8 cellular contexts compared by ENCODE assay signal in genomic region chr2:47174731-47175361, GRCh38. TPM values are rescaled to one million over a fixed set of nuclear protein-coding genes. Genes with fewer than 3 reads are reported as not detected.
DNase-seq lines count a peak whose midpoint lies in the region; ATAC-seq and TF ChIP-seq lines count a peak whose summit lies in the region.

No MANE protein-coding gene starts in this region.

- H3K27me3 ChIP-seq in BJ (ENCODE audit: control insufficient read depth, insufficient read depth, low read length) (no peaks in the 10 kb centered on the region), GM23338 (ENCODE audit: insufficient read depth) (no peaks in the 10 kb centered on the region), body of pancreas (no peaks in the 10 kb centered on the region), kidney epithelial cell (ENCODE audit: control insufficient read depth, insufficient read depth, low read length) (no peaks in the 10 kb centered on the region)

- H3K4me2 ChIP-seq in GM23338: peak overlapping the region; percentile 89

- peaks cover 6% of the 10 kb centered on the region; the same call in 2 of the 3 replicates for H3K9me3 Mint-ChIP-seq in GM23338
- no peaks in the 10 kb centered on the region for H3K9me3 Mint-ChIP-seq in stimulated activated effector memory CD8-positive, alpha-beta T cell treated with anti-CD3 and anti-CD28 coated beads, Interleukin-12 subunit alpha, Interleukin-12 subunit beta, amount 100 ng/mL, for 72 hours

- peaks cover 63% of the 10 kb centered on the region for H3K4me1 Mint-ChIP-seq in GM23338
- H3K4me1 Mint-ChIP-seq in stimulated activated effector memory CD8-positive, alpha-beta T cell treated with anti-CD3 and anti-CD28 coated beads, Interleukin-12 subunit alpha, Interleukin-12 subunit beta, amount 100 ng/mL, for 72 hours: peaks cover 71% of the 10 kb centered on the region

- peaks cover 1% of the 10 kb centered on the region; the same call in 1 of the 2 replicates for H3K36me3 ChIP-seq in BJ (ENCODE audit: control insufficient read depth, insufficient read depth, low read length)
- H3K36me3 ChIP-seq in GM23338 (ENCODE audit: insufficient read depth): no peaks in the 10 kb centered on the region
- peaks cover 0 to 2% of the 10 kb centered on the region in 2 donors for H3K36me3 ChIP-seq in body of pancreas (replicated peaks in 1 of 2; ENCODE audit: insufficient read depth in 1 of 2, low read depth in 2 of 2)
- no peaks in the 10 kb centered on the region for H3K36me3 ChIP-seq in kidney epithelial cell (ENCODE audit: control insufficient read depth, insufficient read depth, low read length)

- peaks cover 63% of the 10 kb centered on the region for H3K79me2 ChIP-seq in GM23338 (replicated peaks; ENCODE audit: insufficient read depth)

- peaks cover 54% of the 10 kb centered on the region for H4K20me1 ChIP-seq in GM23338 (replicated peaks; ENCODE audit: insufficient read depth)

- TF ChIP-seq POLR2A in body of pancreas (IDR thresholded peaks at IDR 0.05): peak in 2 of 3 donors; percentile 30 to 48

- H2AFZ ChIP-seq in GM23338: no peak overlapping the region

- no peak overlapping the region for H3K27ac ChIP-seq in GM23338 (ENCODE audit: low read depth)
- peak overlapping the region; percentile 91 to 100 (median 98) for H3K27ac ChIP-seq in body of pancreas

- H3K4me3 ChIP-seq in BJ (ENCODE audit: low read depth, low read length): peak overlapping the region; percentile 93
- peak overlapping the region; percentile 94 for H3K4me3 ChIP-seq in GM23338
- peak overlapping the region; percentile 29 to 37 for H3K4me3 ChIP-seq in body of pancreas
- peak overlapping the region; percentile 83 for H3K4me3 ChIP-seq in kidney epithelial cell (ENCODE audit: low read depth, low read length)

- H3K9me3 ChIP-seq in body of pancreas: no peaks in the 10 kb centered on the region

- no peak for TF ChIP-seq CTCF in BJ (IDR thresholded peaks at IDR 0.05; ENCODE audit: insufficient read depth, low read depth, low read length)
- TF ChIP-seq CTCF in GM23338 (conservative IDR thresholded peaks at IDR 0.05; ENCODE audit: low read depth in 2 of 2): no peak
- no peak for TF ChIP-seq CTCF in body of pancreas (IDR thresholded peaks at IDR 0.05)
- TF ChIP-seq CTCF in kidney epithelial cell (IDR thresholded peaks at IDR 0.05; ENCODE audit: insufficient read depth, low read length, poor library complexity, severe bottlenecking): no peak

- H3F3A ChIP-seq in GM23338 (replicated peaks; ENCODE audit: low read depth): no peaks in the 10 kb centered on the region

- intact Hi-C loops in body of pancreas (cut with DNase I): no loop called here

- DNase-seq in BJ (ENCODE audit: low read depth): no peak
- DNase-seq in GM23338 (ENCODE audit: low spot score): peak; percentile 45
- DNase-seq in OCI-M1 (lab: John Stamatoyannopoulos, UW): peak; percentile 50
- peak; percentile 63 to 84 (median 76) for DNase-seq in body of pancreas
- DNase-seq in kidney epithelial cell (ENCODE audit: low read depth): no peak
- DNase-seq in stimulated activated effector memory CD8-positive, alpha-beta T cell treated with anti-CD3 and anti-CD28 coated beads, Interleukin-12 subunit alpha, Interleukin-12 subunit beta, amount 100 ng/mL, for 72 hours (ENCODE audit: low spot score in 2 of 2): no peak
- no peak for DNase-seq in 8988T

- WGBS in body of pancreas, 2 donors: 0 to 2% methylated on average over 15 of the region's 15 CpGs

- CTCF ChIA-PET in BJ (lab: Yijun Ruan, JAX): no interaction called here

- peaks cover 41% of the 10 kb centered on the region for H3K36me3 Mint-ChIP-seq in GM23338 (ENCODE audit: low read depth)
- H3K36me3 Mint-ChIP-seq in stimulated activated effector memory CD8-positive, alpha-beta T cell treated with anti-CD3 and anti-CD28 coated beads, Interleukin-12 subunit alpha, Interleukin-12 subunit beta, amount 100 ng/mL, for 72 hours: peaks cover 72% of the 10 kb centered on the region

- H3K27me3 Mint-ChIP-seq in GM23338 (ENCODE audit: insufficient read depth, low read depth, poor library complexity): peaks cover 18% of the 10 kb centered on the region

- H3K27ac Mint-ChIP-seq in GM23338: peak overlapping the region; percentile 95
- H3K27ac Mint-ChIP-seq in stimulated activated effector memory CD8-positive, alpha-beta T cell treated with anti-CD3 and anti-CD28 coated beads, Interleukin-12 subunit alpha, Interleukin-12 subunit beta, amount 100 ng/mL, for 72 hours: peak overlapping the region; percentile 100

- POLR2A ChIA-PET in BJ (lab: Charles Lee): interaction anchor here (0.6 to 0.7 kb wide), 2 partner anchors 41 to 189 kb away, joined by 4 to 7 read pairs; no protein-coding TSS in a partner anchor

- H3K4me1 ChIP-seq in GM23338 (ENCODE audit: insufficient read depth) (peaks cover 59% of the 10 kb centered on the region), body of pancreas (peaks cover 51% of the 10 kb centered on the region)

- H3K9me2 ChIP-seq in GM23338 (ENCODE audit: insufficient read depth): no peaks in the 10 kb centered on the region

- peak; percentile 3; the same call in 1 of the 3 replicates for ATAC-seq in GM23338
- ATAC-seq in body of pancreas: peak; percentile 13
- no peak for ATAC-seq in stimulated activated effector memory CD8-positive, alpha-beta T cell treated with anti-CD3 and anti-CD28 coated beads, Interleukin-12 subunit alpha, Interleukin-12 subunit beta, amount 100 ng/mL, for 72 hours
- ATAC-seq in GM21515 (IDR thresholded peaks at IDR 0.05; ENCODE audit: unreplicated experiment): no peak

- H3K4me3 Mint-ChIP-seq in GM23338: peak overlapping the region; percentile 87
- H3K4me3 Mint-ChIP-seq in stimulated activated effector memory CD8-positive, alpha-beta T cell treated with anti-CD3 and anti-CD28 coated beads, Interleukin-12 subunit alpha, Interleukin-12 subunit beta, amount 100 ng/mL, for 72 hours: peak overlapping the region; percentile 100

TF ChIP-seq in GM23338, 12 proteins besides CTCF, POLR2A, EP300 and RAD21 (continues in another document):
- TF ChIP-seq ETS1 (IDR thresholded peaks at IDR 0.05) (no peak), POLR2AphosphoS5 (IDR thresholded peaks at IDR 0.05; ENCODE audit: low read depth) (no peak; the same call in 1 of the 2 replicates), JUNB (IDR thresholded peaks at IDR 0.05; ENCODE audit: unreplicated experiment) (no peak), NANOG (IDR thresholded peaks at IDR 0.05; ENCODE audit: borderline replicate concordance) (no peak), REST (IDR thresholded peaks at IDR 0.05; ENCODE audit: unreplicated experiment) (no peak), EZH2 (IDR thresholded peaks at IDR 0.05; ENCODE audit: low read depth, unreplicated experiment) (no peak), ZNF114 (CRISPR knock-in tag; IDR thresholded peaks at IDR 0.05) (no peak), EZH2phosphoT487 (IDR thresholded peaks at IDR 0.05; ENCODE audit: unreplicated experiment) (no peak), STAT1 (IDR thresholded peaks at IDR 0.05; ENCODE audit: unreplicated experiment) (no peak), ZNF331 (CRISPR knock-in tag; IDR thresholded peaks at IDR 0.05; ENCODE audit: low read depth) (no peak)

RNA-seq across cellular contexts. Expression of gene CALM2, which starts 1.5 kb away (rescaled TPM):
- polyA plus RNA-seq in BJ (2011; rRNA removed) (352 and 844 TPM in 2 replicates), GM23338 (2016; fragmentation: Nextera tagmentation; extraction: Ambion mirVana) (912 and 979 TPM in 2 replicates)
- polyA minus RNA-seq in BJ (2011; rRNA and poly(A)+ RNA removed): 109 and 136 TPM in 2 replicates
- total RNA-seq in GM23338 (2014; rRNA removed; shearing (Covaris generic)): 401 and 483 TPM in 2 replicates
- total RNA-seq in body of pancreas (100 to 1,000 TPM; 167 to 208 TPM), kidney epithelial cell (511 and 693 TPM in 2 replicates)

RNA-seq across cellular contexts. Expression of gene STPG4, which starts 19.7 kb away (rescaled TPM):
- polyA plus RNA-seq in BJ (2011; rRNA removed) (0.06 TPM in 2 replicates), GM23338 (2016; fragmentation: Nextera tagmentation; extraction: Ambion mirVana) (not detected in 2 replicates)
- 0.26 and 0.33 TPM in 2 replicates for polyA minus RNA-seq in BJ (2011; rRNA and poly(A)+ RNA removed)
- total RNA-seq in GM23338 (2014; rRNA removed; shearing (Covaris generic)): 0.28 TPM in 1 of 2 replicates, not detected in the other
- total RNA-seq in body of pancreas (not detected), kidney epithelial cell (not detected in 2 replicates)

Comparison
In these comparisons a context has a peak if more than half of its experiments do, and no peak if none do; other contexts are left out.
1. DNase-seq: peak in GM23338 (single experiment), OCI-M1 (single experiment) and body of pancreas (4 of 4); none in BJ (single experiment), kidney epithelial cell (single experiment), stimulated activated effector memory CD8-positive, alpha-beta T cell treated with anti-CD3 and anti-CD28 coated beads, Interleukin-12 subunit alpha, Interleukin-12 subunit beta, amount 100 ng/mL, for 72 hours (0 of 2) and 8988T (single experiment).
2. H3K4me3 ChIP-seq: peak in every context shown above with its lines; median percentile 94 in GM23338; 93 in BJ; 83 in kidney epithelial cell; 33 in body of pancreas.
3. ATAC-seq: peak in GM23338 (single experiment) and body of pancreas (single experiment); none in stimulated activated effector memory CD8-positive, alpha-beta T cell treated with anti-CD3 and anti-CD28 coated beads, Interleukin-12 subunit alpha, Interleukin-12 subunit beta, amount 100 ng/mL, for 72 hours (single experiment) and GM21515 (single experiment).